Comparison of ENCODE assay signal across 20 cellular contexts in the genomic region with DNA sequence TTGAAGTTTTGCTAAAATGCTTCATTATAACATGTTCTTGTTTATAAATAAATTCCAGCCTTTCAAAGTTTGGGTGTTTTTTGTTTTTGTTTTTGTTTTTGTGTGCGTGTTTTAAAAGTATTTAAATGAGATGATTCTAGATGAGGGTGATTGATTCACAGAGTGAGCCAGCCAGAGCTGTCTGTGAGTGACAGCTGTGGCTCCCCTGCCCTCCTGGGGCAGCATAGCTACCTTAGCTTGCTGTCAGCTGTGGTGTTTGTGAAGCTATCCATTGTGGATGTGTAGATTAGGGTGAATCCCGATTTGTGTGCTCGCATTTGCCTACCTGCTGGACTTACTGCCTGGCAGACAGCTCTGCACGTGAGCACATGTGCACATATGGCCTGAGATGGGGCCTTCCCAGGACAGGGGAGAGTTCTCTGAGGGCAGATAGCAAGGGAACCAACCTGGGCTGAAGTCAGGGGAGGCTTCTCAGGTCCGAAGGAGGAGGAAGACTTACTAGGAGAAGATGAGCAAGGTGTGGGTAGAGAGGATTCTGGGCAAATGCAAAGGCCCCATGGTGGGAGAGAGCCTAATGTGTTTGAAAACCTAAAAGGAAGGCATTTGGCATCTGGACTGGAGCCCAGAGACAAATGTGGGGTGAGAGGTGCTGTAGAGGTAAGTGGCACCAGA.
DNase-seq lines count a peak whose midpoint lies in the region; ATAC-seq and TF ChIP-seq lines count a peak whose summit lies in the region.
"Had no signal": no experiment of that assay in that cellular context is flagged by ENCODE, and none has a peak within 500 bp of the region (broad histone marks: within the 10 kb centered on the region; RNA-seq: fewer than 3 reads in every experiment).

No MANE protein-coding gene starts in this region.

- no peak overlapping the region for H3K14ac ChIP-seq in H9 (ENCODE audit: insufficient read depth, low read length)

- H3K4me3 ChIP-seq in CD4-positive, CD25-positive, alpha-beta regulatory T cell (ENCODE audit: low read depth, low read length) = no peak overlapping the region
- H3K4me3 ChIP-seq in naive thymus-derived CD4-positive, alpha-beta T cell (ENCODE audit: low read length) = no peak overlapping the region
- H3K4me3 ChIP-seq: heart right ventricle, psoas muscle, vagina had no signal

- H3K79me2 ChIP-seq in H9 (ENCODE audit: insufficient read depth, low read length) = no peaks in the 10 kb centered on the region

- TF ChIP-seq CTCF in H9 (conservative IDR thresholded peaks at IDR 0.05) = no peak

- peak overlapping the region in 2 of 3 donors; percentile 1 to 88 for H3K27ac Mint-ChIP-seq in CD4-positive, CD25-positive, alpha-beta regulatory T cell
- H3K27ac Mint-ChIP-seq in H9 = no peak overlapping the region
- H3K27ac Mint-ChIP-seq in central memory CD8-positive, alpha-beta T cell (ENCODE audit: low read depth) = peak overlapping the region; percentile 0
- peak overlapping the region in 6 of 9 donors; percentile 5 to 77 (median 20) for H3K27ac Mint-ChIP-seq in naive thymus-derived CD4-positive, alpha-beta T cell
- H3K27ac Mint-ChIP-seq: activated CD4-positive, alpha-beta memory T cell treated with anti-CD3 and anti-CD28 coated beads for 36 hours; activated naive CD4-positive, alpha-beta T cell treated with anti-CD3 and anti-CD28 coated beads for 36 hours; activated T-cell treated with anti-CD3 and anti-CD28 coated beads, Interleukin-2, amount 50 U/mL, for 24 hours; CD8-positive, alpha-beta T cell had no signal

- no peak overlapping the region for H3K27ac ChIP-seq in CD4-positive, CD25-positive, alpha-beta regulatory T cell (ENCODE audit: insufficient read depth, low read length, poor library complexity, severe bottlenecking)
- no peak overlapping the region for H3K27ac ChIP-seq in H9 (ENCODE audit: insufficient read length, low read depth, low read length)
- no peak overlapping the region for H3K27ac ChIP-seq in naive thymus-derived CD4-positive, alpha-beta T cell (ENCODE audit: low read depth, low read length)
- H3K27ac ChIP-seq: HL-60, psoas muscle had no signal

- H3K23me2 ChIP-seq in H9 (ENCODE audit: insufficient read length, low read depth, low read length, poor library complexity, severe bottlenecking) = no peaks in the 10 kb centered on the region

- no peak overlapping the region for H2AFZ ChIP-seq in H9 (ENCODE audit: low read length)

- ATAC-seq in CD4-positive, CD25-positive, alpha-beta regulatory T cell (ENCODE audit: low read depth in 2 of 2) = no peak
- ATAC-seq in central memory CD8-positive, alpha-beta T cell (replicated peaks; ENCODE audit: extremely low read depth, poor library complexity, severe bottlenecking) = no peak
- no peak for ATAC-seq in naive thymus-derived CD4-positive, alpha-beta T cell
- ATAC-seq in GM21390 (IDR thresholded peaks at IDR 0.05; ENCODE audit: unreplicated experiment) (no peak), HG02852 (IDR thresholded peaks at IDR 0.05; ENCODE audit: unreplicated experiment) (no peak)
- ATAC-seq: CD8-positive, alpha-beta T cell; heart right ventricle; left lobe of liver; psoas muscle had no signal

- H4K91ac ChIP-seq in H9 (ENCODE audit: insufficient read length, low read depth, low read length) = no peak overlapping the region

- H2BK5ac ChIP-seq in H9 (ENCODE audit: insufficient read length, low read length) = no peak overlapping the region

- peaks cover 0 to 2% (median 0%) of the 10 kb centered on the region in 7 donors for H3K9me3 Mint-ChIP-seq in CD4-positive, CD25-positive, alpha-beta regulatory T cell
- no peaks in the 10 kb centered on the region for H3K9me3 Mint-ChIP-seq in H9
- H3K9me3 Mint-ChIP-seq in central memory CD8-positive, alpha-beta T cell = no peaks in the 10 kb centered on the region
- H3K9me3 Mint-ChIP-seq in naive thymus-derived CD4-positive, alpha-beta T cell = no peaks in the 10 kb centered on the region
- H3K9me3 Mint-ChIP-seq: activated CD4-positive, alpha-beta memory T cell treated with anti-CD3 and anti-CD28 coated beads for 36 hours; activated naive CD4-positive, alpha-beta T cell treated with anti-CD3 and anti-CD28 coated beads for 36 hours; activated T-cell treated with anti-CD3 and anti-CD28 coated beads, Interleukin-2, amount 50 U/mL, for 24 hours; CD8-positive, alpha-beta T cell had no signal

- H3K4me1 Mint-ChIP-seq in CD4-positive, CD25-positive, alpha-beta regulatory T cell = peaks cover 0 to 11% (median 2%) of the 10 kb centered on the region in 4 donors
- peaks cover 62 to 67% of the 10 kb centered on the region in 2 experiments for H3K4me1 Mint-ChIP-seq in H9
- H3K4me1 Mint-ChIP-seq in central memory CD8-positive, alpha-beta T cell = peaks cover 15% of the 10 kb centered on the region
- peaks cover 0 to 38% (median 31%) of the 10 kb centered on the region in 7 donors for H3K4me1 Mint-ChIP-seq in naive thymus-derived CD4-positive, alpha-beta T cell

- H3T11ph ChIP-seq in H9 (ENCODE audit: low read length) = no peak overlapping the region

- H2BK12ac ChIP-seq in H9 (ENCODE audit: insufficient read length, low read depth, low read length) = no peak overlapping the region

- intact Hi-C loops in naive thymus-derived CD4-positive, alpha-beta T cell (cut with micrococcal nuclease) = loop anchor here in 1 of 2 donors (5.0 kb wide), 1 partner anchor 45 kb away; no protein-coding TSS in a partner anchor

- POLR2A ChIA-PET in naive thymus-derived CD4-positive, alpha-beta T cell (lab: Charles Lee) = interaction anchor here (1.6 kb wide), 1 partner anchor 9 kb away, joined by 3 read pairs; no protein-coding TSS in a partner anchor

- peaks cover 5% of the 10 kb centered on the region for H3K36me3 Mint-ChIP-seq in CD4-positive, CD25-positive, alpha-beta regulatory T cell
- H3K36me3 Mint-ChIP-seq in H9 (ENCODE audit: insufficient read depth in 1 of 3, low read depth in 3 of 3) = no peaks in the 10 kb centered on the region; a peak in 1 of 7 replicates
- no peaks in the 10 kb centered on the region for H3K36me3 Mint-ChIP-seq in central memory CD8-positive, alpha-beta T cell (ENCODE audit: insufficient read depth)
- H3K36me3 Mint-ChIP-seq in naive thymus-derived CD4-positive, alpha-beta T cell = peaks cover 0 to 12% (median 4%) of the 10 kb centered on the region in 5 donors

- no peaks in the 10 kb centered on the region for H3K79me1 ChIP-seq in H9 (ENCODE audit: insufficient read depth, low read depth, low read length, poor library complexity, severe bottlenecking)

- H2BK15ac ChIP-seq in H9 (ENCODE audit: low read depth, low read length) = no peak overlapping the region

- 100% methylated on average over 1 of the region's 5 CpGs for WGBS in H9 (ENCODE audit: extremely low coverage, insufficient read length, low lambda C conversion rate)

- no peaks in the 10 kb centered on the region for H3K27me3 ChIP-seq in CD4-positive, CD25-positive, alpha-beta regulatory T cell (ENCODE audit: control insufficient read depth, insufficient read depth, low read length)
- H3K27me3 ChIP-seq in H9 (ENCODE audit: insufficient read depth, low read length) = no peaks in the 10 kb centered on the region
- no peaks in the 10 kb centered on the region for H3K27me3 ChIP-seq in naive thymus-derived CD4-positive, alpha-beta T cell (ENCODE audit: control insufficient read depth in 2 of 2, insufficient read depth in 2 of 2, low read length in 2 of 2)
- H3K27me3 ChIP-seq: heart right ventricle, vagina had no signal

- no peaks in the 10 kb centered on the region for H3K27me3 Mint-ChIP-seq in CD4-positive, CD25-positive, alpha-beta regulatory T cell
- H3K27me3 Mint-ChIP-seq in H9 (ENCODE audit: low read depth) = peaks cover 43% of the 10 kb centered on the region
- H3K27me3 Mint-ChIP-seq in central memory CD8-positive, alpha-beta T cell = no peaks in the 10 kb centered on the region
- H3K27me3 Mint-ChIP-seq in naive thymus-derived CD4-positive, alpha-beta T cell = no peaks in the 10 kb centered on the region
- H3K27me3 Mint-ChIP-seq: activated CD4-positive, alpha-beta memory T cell treated with anti-CD3 and anti-CD28 coated beads for 36 hours; activated T-cell treated with anti-CD3 and anti-CD28 coated beads, Interleukin-2, amount 50 U/mL, for 24 hours had no signal

- no peak overlapping the region for H3K4me3 Mint-ChIP-seq in CD4-positive, CD25-positive, alpha-beta regulatory T cell
- H3K4me3 Mint-ChIP-seq in H9 = no peak overlapping the region
- H3K4me3 Mint-ChIP-seq in central memory CD8-positive, alpha-beta T cell = no peak overlapping the region
- H3K4me3 Mint-ChIP-seq in naive thymus-derived CD4-positive, alpha-beta T cell = no peak overlapping the region
- H3K4me3 Mint-ChIP-seq: activated CD4-positive, alpha-beta memory T cell treated with anti-CD3 and anti-CD28 coated beads for 36 hours; activated naive CD4-positive, alpha-beta T cell treated with anti-CD3 and anti-CD28 coated beads for 36 hours; activated T-cell treated with anti-CD3 and anti-CD28 coated beads, Interleukin-2, amount 50 U/mL, for 24 hours; CD8-positive, alpha-beta T cell had no signal

- H3K9me3 ChIP-seq in CD4-positive, CD25-positive, alpha-beta regulatory T cell (ENCODE audit: control insufficient read depth in 2 of 2, low read length in 2 of 2) = no peaks in the 10 kb centered on the region
- H3K9me3 ChIP-seq in H9 (ENCODE audit: control insufficient read depth, low read depth, low read length) = no peaks in the 10 kb centered on the region
- no peaks in the 10 kb centered on the region for H3K9me3 ChIP-seq in naive thymus-derived CD4-positive, alpha-beta T cell (ENCODE audit: control insufficient read depth in 2 of 3, low read length in 3 of 3)
- H3K9me3 ChIP-seq: heart right ventricle, psoas muscle, vagina had no signal

- H3K18ac ChIP-seq in H9 (ENCODE audit: insufficient read length, low read depth, low read length) = no peak overlapping the region

- no peak overlapping the region for H4K5ac ChIP-seq in H9 (ENCODE audit: insufficient read length, low read depth, low read length)

- no peaks in the 10 kb centered on the region for H3K4me1 ChIP-seq in CD4-positive, CD25-positive, alpha-beta regulatory T cell (ENCODE audit: control insufficient read depth, insufficient read depth, low read length, poor library complexity, severe bottlenecking)
- H3K4me1 ChIP-seq in H9 (ENCODE audit: insufficient read depth, low read length) = peaks cover 17% of the 10 kb centered on the region; the same call in 1 of the 2 replicates
- H3K4me1 ChIP-seq in naive thymus-derived CD4-positive, alpha-beta T cell (ENCODE audit: control insufficient read depth in 2 of 2, insufficient read depth in 2 of 2, low read length in 2 of 2) = no peaks in the 10 kb centered on the region

- CTCF ChIA-PET in naive thymus-derived CD4-positive, alpha-beta T cell (lab: Charles Lee) = interaction anchor here (1.0 kb wide), 1 partner anchor 45 kb away, joined by 4 read pairs; no protein-coding TSS in a partner anchor

- no peak overlapping the region for H3K23ac ChIP-seq in H9 (ENCODE audit: insufficient read length, low read depth, low read length)

- no peak overlapping the region for H2AK5ac ChIP-seq in H9 (ENCODE audit: insufficient read length, low read length)

- H2BK20ac ChIP-seq in H9 (ENCODE audit: low read depth, low read length, poor library complexity, severe bottlenecking) = no peak overlapping the region

- H2BK120ac ChIP-seq in H9 (ENCODE audit: low read depth, low read length, poor library complexity, severe bottlenecking) = no peak overlapping the region

- no peak for DNase-seq in CD4-positive, CD25-positive, alpha-beta regulatory T cell
- peak; percentile 19 for DNase-seq in H9
- no peak for DNase-seq in central memory CD8-positive, alpha-beta T cell (ENCODE audit: low spot score in 2 of 2)
- no peak for DNase-seq in naive thymus-derived CD4-positive, alpha-beta T cell
- no peak for DNase-seq in CD1c-positive myeloid dendritic cell (ENCODE audit: extremely low spot score)
- DNase-seq: activated CD4-positive, alpha-beta memory T cell treated with anti-CD3 and anti-CD28 coated beads for 36 hours; activated naive CD4-positive, alpha-beta T cell treated with anti-CD3 and anti-CD28 coated beads for 36 hours; activated T-cell treated with anti-CD3 and anti-CD28 coated beads, Interleukin-2, amount 50 U/mL, for 24 hours; DMS53; GF-D8; heart right ventricle; NCI-H1436; NCI-H510A; psoas muscle had no signal

- H3K9ac ChIP-seq in H9 (ENCODE audit: extremely low read depth, insufficient read length, low read length) = no peak overlapping the region

- H3K4ac ChIP-seq in H9 (ENCODE audit: low read depth, low read length) = no peak overlapping the region

- no peak overlapping the region for H4K8ac ChIP-seq in H9 (replicated peaks; ENCODE audit: insufficient read length, low read depth, low read length)

- peaks cover 2% of the 10 kb centered on the region for H3K36me3 ChIP-seq in CD4-positive, CD25-positive, alpha-beta regulatory T cell (ENCODE audit: control insufficient read depth, insufficient read depth, low read length)
- peaks cover 0 to 12% (median 0%) of the 10 kb centered on the region in 3 experiments for H3K36me3 ChIP-seq in naive thymus-derived CD4-positive, alpha-beta T cell (ENCODE audit: control insufficient read depth in 2 of 3, insufficient read depth in 3 of 3, low read length in 3 of 3)
- H3K36me3 ChIP-seq: vagina had no signal

- no peaks in the 10 kb centered on the region for H4K20me1 ChIP-seq in H9 (ENCODE audit: control insufficient read depth, insufficient read depth, insufficient read length)

- no peak overlapping the region for H3K56ac ChIP-seq in H9 (ENCODE audit: insufficient read length, low read depth, low read length)

- no peak overlapping the region for H3K4me2 ChIP-seq in H9 (ENCODE audit: insufficient read depth, insufficient read length, low read length)

Comparison
In these comparisons a context has a peak if more than half of its experiments do, and no peak if none do; other contexts are left out.
1. H3K27ac Mint-ChIP-seq: peak in CD4-positive, CD25-positive, alpha-beta regulatory T cell (2 of 3), central memory CD8-positive, alpha-beta T cell (single experiment) and naive thymus-derived CD4-positive, alpha-beta T cell (6 of 9); none in H9 (0 of 3).